Comparison of ENCODE assay signal across 19 cellular contexts in genomic region chr7:23970193-23970592, GRCh38.
"Had no signal": no experiment of that assay in that cellular context is flagged by ENCODE, and none has a peak within 500 bp of the region (broad histone marks: within the 10 kb centered on the region; RNA-seq: fewer than 3 reads in every experiment).

No MANE protein-coding gene starts in this region.

- H3K36me3 ChIP-seq: neutrophil, right atrium auricular region, tibial artery, upper lobe of right lung, vagina had no signal

- H3K9me3 ChIP-seq: neutrophil, tibial artery, upper lobe of right lung, vagina had no signal

- DNase-seq: effector CD4-positive, alpha-beta T cell; endodermal cell; foreskin melanocyte; head of caudate nucleus; hippocampal formation; left ventricle myocardium superior; naive B cell; posterior cingulate gyrus; stimulated activated CD4-positive, alpha-beta T cell treated with anti-CD3 and anti-CD28 coated beads, Interleukin-4, amount 100 ng/mL, for 1 hour; stimulated activated CD8-positive, alpha-beta memory T cell treated with anti-CD3 and anti-CD28 coated beads, Interleukin-4, amount 100 ng/mL, for 48 hours; stimulated activated naive CD8-positive, alpha-beta T cell treated with anti-CD3 and anti-CD28 coated beads, Interleukin-15, Interleukin-2, amounts not matched to agents 100 U/mL and 50 U/mL, for 24 hours; tibial artery; upper lobe of right lung had no signal

- ATAC-seq: left ventricle myocardium superior; stimulated activated effector memory CD8-positive, alpha-beta T cell treated with anti-CD3 and anti-CD28 coated beads, Interleukin-12 subunit alpha, Interleukin-12 subunit beta, amount 100 ng/mL, for 72 hours; stimulated activated naive CD8-positive, alpha-beta T cell treated with anti-CD3 and anti-CD28 coated beads, Interleukin-15, Interleukin-2, amounts not matched to agents 100 U/mL and 50 U/mL, for 24 hours; upper lobe of right lung had no signal

- H3K27me3 ChIP-seq: neutrophil, right atrium auricular region, tibial artery, upper lobe of right lung, vagina had no signal

- H3K4me1 ChIP-seq: right atrium auricular region, tibial artery, upper lobe of right lung, vagina had no signal

- H3K4me3 ChIP-seq: coronary artery, lung, right atrium auricular region, tibial artery, upper lobe of right lung, vagina had no signal

- H3K27ac ChIP-seq: coronary artery, neutrophil, right atrium auricular region, tibial artery, upper lobe of right lung, vagina had no signal
